In genomic region chr18:36316246-36316645, GRCh38 we compare ENCODE assay signal across 1 cellular context.
TF ChIP-seq lines count a peak whose summit lies in the region.

No MANE protein-coding gene starts in this region.

TF ChIP-seq in SK-N-SH treated with all-trans-retinoic acid at 6 μM for 48 hours, 23 proteins besides CTCF, POLR2A, EP300 and RAD21 (continued from another document):
- TF ChIP-seq PATZ1 (CRISPR knock-in tag; IDR thresholded peaks at IDR 0.05; ENCODE audit: borderline replicate concordance) = no peak
- no peak for TF ChIP-seq BACH2 (CRISPR knock-in tag; IDR thresholded peaks at IDR 0.05; ENCODE audit: borderline replicate concordance)
- no peak for TF ChIP-seq CSDC2 (CRISPR knock-in tag; IDR thresholded peaks at IDR 0.05)
- TF ChIP-seq ESRRG (CRISPR knock-in tag; IDR thresholded peaks at IDR 0.05) = no peak
- no peak for TF ChIP-seq POU6F1 (CRISPR knock-in tag; IDR thresholded peaks at IDR 0.05; ENCODE audit: borderline replicate concordance, low read depth)
- TF ChIP-seq OSR1 (CRISPR knock-in tag; IDR thresholded peaks at IDR 0.05) = no peak
- no peak for TF ChIP-seq ISL1 (CRISPR knock-in tag; IDR thresholded peaks at IDR 0.05)
- TF ChIP-seq SNAI2 (CRISPR knock-in tag; IDR thresholded peaks at IDR 0.05) = no peak
- TF ChIP-seq, protein P1, sequence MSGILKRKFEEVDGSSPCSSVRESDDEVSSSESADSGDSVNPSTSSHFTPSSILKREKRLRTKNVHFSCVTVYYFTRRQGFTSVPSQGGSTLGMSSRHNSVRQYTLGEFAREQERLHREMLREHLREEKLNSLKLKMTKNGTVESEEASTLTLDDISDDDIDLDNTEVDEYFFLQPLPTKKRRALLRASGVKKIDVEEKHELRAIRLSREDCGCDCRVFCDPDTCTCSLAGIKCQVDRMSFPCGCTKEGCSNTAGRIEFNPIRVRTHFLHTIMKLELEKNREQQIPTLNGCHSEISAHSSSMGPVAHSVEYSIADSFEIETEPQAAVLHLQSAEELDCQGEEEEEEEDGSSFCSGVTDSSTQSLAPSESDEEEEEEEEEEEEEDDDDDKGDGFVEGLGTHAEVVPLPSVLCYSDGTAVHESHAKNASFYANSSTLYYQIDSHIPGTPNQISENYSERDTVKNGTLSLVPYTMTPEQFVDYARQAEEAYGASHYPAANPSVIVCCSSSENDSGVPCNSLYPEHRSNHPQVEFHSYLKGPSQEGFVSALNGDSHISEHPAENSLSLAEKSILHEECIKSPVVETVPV (CRISPR knock-in tag; IDR thresholded peaks at IDR 0.05) = no peak
- no peak for TF ChIP-seq GLIS3 (CRISPR knock-in tag; IDR thresholded peaks at IDR 0.05)
